ENCODE assay signal across 8 cellular contexts in the genomic region with DNA sequence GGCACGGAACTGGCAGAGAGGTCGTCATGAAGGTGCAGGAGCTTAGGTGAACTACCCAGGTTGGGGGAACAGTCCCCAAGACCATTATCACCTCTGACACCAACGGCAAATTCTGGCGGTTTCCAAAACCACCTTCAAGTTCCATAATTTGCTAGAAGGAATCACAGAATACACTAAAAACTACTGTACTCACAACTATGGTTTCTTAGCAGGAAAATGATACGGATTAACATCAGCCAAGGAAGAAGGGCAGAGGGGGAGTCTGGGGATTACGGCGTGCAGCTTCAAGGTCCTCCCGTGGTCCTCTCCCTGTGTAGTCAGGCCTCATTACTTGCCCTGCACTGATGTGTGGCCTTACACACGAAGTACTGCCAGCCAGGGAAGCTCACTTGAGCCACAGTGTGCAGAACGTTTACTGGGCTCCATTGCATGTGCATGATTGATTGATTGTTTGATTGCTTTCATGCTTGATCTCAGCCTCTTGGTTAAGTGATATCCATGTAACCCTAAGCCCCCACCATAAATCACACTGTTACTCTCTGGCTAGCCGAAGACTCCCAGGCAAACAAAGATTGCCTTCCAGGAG. TPM values are rescaled to one million over a fixed set of nuclear protein-coding genes. Genes with fewer than 3 reads are reported as not detected.
DNase-seq lines count a peak whose midpoint lies in the region; ATAC-seq and TF ChIP-seq lines count a peak whose summit lies in the region.

No MANE protein-coding gene starts in this region.

- H3K79me2 ChIP-seq in osteoblast (ENCODE audit: insufficient read depth, low read length): peaks cover 36% of the 10 kb centered on the region

- no peak for ATAC-seq in foreskin keratinocyte
- ATAC-seq in HG02642 (IDR thresholded peaks at IDR 0.05; ENCODE audit: poor library complexity, unreplicated experiment): no peak

- no peaks in the 10 kb centered on the region for H3K27me3 ChIP-seq in CD4-positive, alpha-beta memory T cell (ENCODE audit: insufficient read depth, low read length)
- no peaks in the 10 kb centered on the region for H3K27me3 ChIP-seq in osteoblast (ENCODE audit: insufficient read depth, low read length)
- no peaks in the 10 kb centered on the region for H3K27me3 ChIP-seq in foreskin keratinocyte

- peak overlapping the region in 1 of 2 donors; percentile 49 for H3K4me3 ChIP-seq in CD4-positive, alpha-beta memory T cell (ENCODE audit: low read length in 2 of 2)
- H3K4me3 ChIP-seq in osteoblast (ENCODE audit: insufficient read depth, low read length): peak overlapping the region; percentile 86

- POLR2A ChIA-PET in CD4-positive, alpha-beta memory T cell (lab: Charles Lee; ENCODE audit: partially characterized antibody): interaction anchor here (2.0 to 3.8 kb wide), 2 partner anchors 28 to 31 kb away, joined by 6 to 22 read pairs; partner anchors contain the start of gene RAN

- CTCF ChIA-PET in CD4-positive, alpha-beta memory T cell (lab: Charles Lee; ENCODE audit: partially characterized antibody): interaction anchor here (0.9 to 6.4 kb wide), 6 partner anchors 9 to 31 kb away, joined by 4 to 62 read pairs (median 4); no protein-coding TSS in a partner anchor

- H3K9me3 ChIP-seq in CD4-positive, alpha-beta memory T cell (ENCODE audit: control insufficient read depth in 1 of 2, low read length in 2 of 2): no peaks in the 10 kb centered on the region
- H3K9me3 ChIP-seq in osteoblast (ENCODE audit: low read depth, low read length): no peaks in the 10 kb centered on the region

- no peak for TF ChIP-seq CTCF in osteoblast (IDR thresholded peaks at IDR 0.05; ENCODE audit: extremely low read depth, low read depth, low read length)
- no peak for TF ChIP-seq CTCF in foreskin keratinocyte (conservative IDR thresholded peaks at IDR 0.05)

- H3K27ac ChIP-seq in CD4-positive, alpha-beta memory T cell (ENCODE audit: low read depth, low read length): peak overlapping the region; percentile 42
- no peak overlapping the region for H3K27ac ChIP-seq in osteoblast (ENCODE audit: low read depth, low read length)
- H3K27ac ChIP-seq in foreskin keratinocyte: no peak overlapping the region

- H3K36me3 ChIP-seq in CD4-positive, alpha-beta memory T cell (ENCODE audit: insufficient read depth, low read length): no peaks in the 10 kb centered on the region
- peaks cover 2% of the 10 kb centered on the region for H3K36me3 ChIP-seq in osteoblast (ENCODE audit: insufficient read depth, low read length)

- intact Hi-C loops in CD4-positive, alpha-beta memory T cell (cut with micrococcal nuclease): loop anchor here (1.0 to 2.0 kb wide), 3 partner anchors 21 to 43 kb away; no protein-coding TSS in a partner anchor
- intact Hi-C loops in dendritic cell treated with granulocyte-macrophage colony-stimulating factor and Interleukin-4, amounts not matched to agents 40 ng/mL and 50 ng/mL, for 4 days (cut with micrococcal nuclease): loop anchor here (1.0 kb wide), 1 partner anchor 31 kb away; no protein-coding TSS in a partner anchor

- peaks cover 0 to 3% of the 10 kb centered on the region in 2 donors for H3K36me3 Mint-ChIP-seq in CD4-positive, alpha-beta memory T cell
- no peaks in the 10 kb centered on the region for H3K36me3 Mint-ChIP-seq in dendritic cell treated with granulocyte-macrophage colony-stimulating factor and Interleukin-4, amounts not matched to agents 40 ng/mL and 50 ng/mL, for 4 days (ENCODE audit: low read depth)

- peak overlapping the region; percentile 77 to 96 (median 95) for H3K27ac Mint-ChIP-seq in CD4-positive, alpha-beta memory T cell
- peak overlapping the region; percentile 47 for H3K27ac Mint-ChIP-seq in dendritic cell treated with granulocyte-macrophage colony-stimulating factor and Interleukin-4, amounts not matched to agents 40 ng/mL and 50 ng/mL, for 4 days

- H4K20me1 ChIP-seq in osteoblast (ENCODE audit: insufficient read depth, low read length): peaks cover 8% of the 10 kb centered on the region

- no peak for DNase-seq in CD4-positive, alpha-beta memory T cell
- DNase-seq in NCI-H82 (lab: John Stamatoyannopoulos, UW) (peak; percentile 73), osteoblast (ENCODE audit: insufficient read length, low spot score, missing footprints) (no peak), NCI-H1105 treated with DMSO at 0.1 percent for 48 hours (lab: John Stamatoyannopoulos, UW) (no peak), foreskin keratinocyte (no peak), foreskin melanocyte (no peak)

- peak overlapping the region; percentile 90 for H3K4me2 ChIP-seq in osteoblast (ENCODE audit: insufficient read depth, low read length)

- peaks cover 17% of the 10 kb centered on the region for H3K4me1 ChIP-seq in CD4-positive, alpha-beta memory T cell (ENCODE audit: insufficient read depth, low read length)
- H3K4me1 ChIP-seq in osteoblast (ENCODE audit: insufficient read depth, low read length) (peaks cover 10% of the 10 kb centered on the region), foreskin keratinocyte (peaks cover 7% of the 10 kb centered on the region)

- H2AFZ ChIP-seq in osteoblast (ENCODE audit: low read length): peak overlapping the region; percentile 89

- H3K9me3 Mint-ChIP-seq in CD4-positive, alpha-beta memory T cell: no peaks in the 10 kb centered on the region
- H3K9me3 Mint-ChIP-seq in dendritic cell treated with granulocyte-macrophage colony-stimulating factor and Interleukin-4, amounts not matched to agents 40 ng/mL and 50 ng/mL, for 4 days: no peaks in the 10 kb centered on the region

- peaks cover 22 to 34% (median 29%) of the 10 kb centered on the region in 4 donors for H3K4me1 Mint-ChIP-seq in CD4-positive, alpha-beta memory T cell
- peaks cover 32% of the 10 kb centered on the region for H3K4me1 Mint-ChIP-seq in dendritic cell treated with granulocyte-macrophage colony-stimulating factor and Interleukin-4, amounts not matched to agents 40 ng/mL and 50 ng/mL, for 4 days (ENCODE audit: low read depth)

- peak overlapping the region; percentile 73 to 90 (median 86) for H3K4me3 Mint-ChIP-seq in CD4-positive, alpha-beta memory T cell
- peak overlapping the region; percentile 52 for H3K4me3 Mint-ChIP-seq in dendritic cell treated with granulocyte-macrophage colony-stimulating factor and Interleukin-4, amounts not matched to agents 40 ng/mL and 50 ng/mL, for 4 days

- H3K27me3 Mint-ChIP-seq in CD4-positive, alpha-beta memory T cell: no peaks in the 10 kb centered on the region
- peaks cover 6% of the 10 kb centered on the region for H3K27me3 Mint-ChIP-seq in dendritic cell treated with granulocyte-macrophage colony-stimulating factor and Interleukin-4, amounts not matched to agents 40 ng/mL and 50 ng/mL, for 4 days

RNA-seq across cellular contexts. Expression of gene STX2, which starts 0.8 kb away (rescaled TPM):
- 10 to 100 TPM; 30.2 to 35.3 TPM for total RNA-seq in CD4-positive, alpha-beta memory T cell
- 10 to 100 TPM; 12.1 to 12.9 TPM for polyA plus RNA-seq in CD4-positive, alpha-beta memory T cell
- 31.2 and 43.8 TPM in 2 replicates for total RNA-seq in osteoblast
- total RNA-seq in foreskin keratinocyte: 19.0 and 21.3 TPM in 2 replicates
- 10.3 and 11.7 TPM in 2 replicates for polyA plus RNA-seq in foreskin keratinocyte

RNA-seq across cellular contexts. Expression of gene RAN, which starts 32.0 kb away (rescaled TPM):
- 100 to 1,000 TPM; 289 to 333 TPM for total RNA-seq in CD4-positive, alpha-beta memory T cell
- 100 to 1,000 TPM; 750 to 868 TPM for polyA plus RNA-seq in CD4-positive, alpha-beta memory T cell
- total RNA-seq in osteoblast (355 and 436 TPM in 2 replicates), foreskin keratinocyte (1,308 and 1,316 TPM in 2 replicates)
- 1,431 and 1,595 TPM in 2 replicates for polyA plus RNA-seq in foreskin keratinocyte
